In genomic region chr11:77994434-77995362, GRCh38 we compare ENCODE assay signal across 1 cellular context.
TF ChIP-seq lines count a peak whose summit lies in the region.

A gene with protein sequence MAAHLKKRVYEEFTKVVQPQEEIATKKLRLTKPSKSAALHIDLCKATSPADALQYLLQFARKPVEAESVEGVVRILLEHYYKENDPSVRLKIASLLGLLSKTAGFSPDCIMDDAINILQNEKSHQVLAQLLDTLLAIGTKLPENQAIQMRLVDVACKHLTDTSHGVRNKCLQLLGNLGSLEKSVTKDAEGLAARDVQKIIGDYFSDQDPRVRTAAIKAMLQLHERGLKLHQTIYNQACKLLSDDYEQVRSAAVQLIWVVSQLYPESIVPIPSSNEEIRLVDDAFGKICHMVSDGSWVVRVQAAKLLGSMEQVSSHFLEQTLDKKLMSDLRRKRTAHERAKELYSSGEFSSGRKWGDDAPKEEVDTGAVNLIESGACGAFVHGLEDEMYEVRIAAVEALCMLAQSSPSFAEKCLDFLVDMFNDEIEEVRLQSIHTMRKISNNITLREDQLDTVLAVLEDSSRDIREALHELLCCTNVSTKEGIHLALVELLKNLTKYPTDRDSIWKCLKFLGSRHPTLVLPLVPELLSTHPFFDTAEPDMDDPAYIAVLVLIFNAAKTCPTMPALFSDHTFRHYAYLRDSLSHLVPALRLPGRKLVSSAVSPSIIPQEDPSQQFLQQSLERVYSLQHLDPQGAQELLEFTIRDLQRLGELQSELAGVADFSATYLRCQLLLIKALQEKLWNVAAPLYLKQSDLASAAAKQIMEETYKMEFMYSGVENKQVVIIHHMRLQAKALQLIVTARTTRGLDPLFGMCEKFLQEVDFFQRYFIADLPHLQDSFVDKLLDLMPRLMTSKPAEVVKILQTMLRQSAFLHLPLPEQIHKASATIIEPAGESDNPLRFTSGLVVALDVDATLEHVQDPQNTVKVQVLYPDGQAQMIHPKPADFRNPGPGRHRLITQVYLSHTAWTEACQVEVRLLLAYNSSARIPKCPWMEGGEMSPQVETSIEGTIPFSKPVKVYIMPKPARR (minus strand): TSS chr11:77994668. CDS start chr11:77994643, 25 bp downstream.

TF ChIP-seq in K562, 482 proteins besides CTCF, POLR2A, EP300 and RAD21 (continued from another document and continues in another):
- TF ChIP-seq MNT (conservative IDR thresholded peaks at IDR 0.05) = peak; percentile 87 to 93
- TF ChIP-seq KDM1A (IDR thresholded peaks at IDR 0.05) = no peak
- no peak for TF ChIP-seq ZNF121 (CRISPR knock-in tag; conservative IDR thresholded peaks at IDR 0.05)
- peak; percentile 84 to 95 for TF ChIP-seq MAZ (CRISPR knock-in tag; conservative IDR thresholded peaks at IDR 0.05 in 1 of 2, IDR thresholded peaks at IDR 0.05 in 1 of 2)
- no peak for TF ChIP-seq ERF (CRISPR knock-in tag; IDR thresholded peaks at IDR 0.05)
- TF ChIP-seq ZNF146 (CRISPR knock-in tag; IDR thresholded peaks at IDR 0.05; ENCODE audit: unreplicated experiment) = no peak
- TF ChIP-seq IRF9 (tag; IDR thresholded peaks at IDR 0.05) = no peak
- TF ChIP-seq, protein P1, sequence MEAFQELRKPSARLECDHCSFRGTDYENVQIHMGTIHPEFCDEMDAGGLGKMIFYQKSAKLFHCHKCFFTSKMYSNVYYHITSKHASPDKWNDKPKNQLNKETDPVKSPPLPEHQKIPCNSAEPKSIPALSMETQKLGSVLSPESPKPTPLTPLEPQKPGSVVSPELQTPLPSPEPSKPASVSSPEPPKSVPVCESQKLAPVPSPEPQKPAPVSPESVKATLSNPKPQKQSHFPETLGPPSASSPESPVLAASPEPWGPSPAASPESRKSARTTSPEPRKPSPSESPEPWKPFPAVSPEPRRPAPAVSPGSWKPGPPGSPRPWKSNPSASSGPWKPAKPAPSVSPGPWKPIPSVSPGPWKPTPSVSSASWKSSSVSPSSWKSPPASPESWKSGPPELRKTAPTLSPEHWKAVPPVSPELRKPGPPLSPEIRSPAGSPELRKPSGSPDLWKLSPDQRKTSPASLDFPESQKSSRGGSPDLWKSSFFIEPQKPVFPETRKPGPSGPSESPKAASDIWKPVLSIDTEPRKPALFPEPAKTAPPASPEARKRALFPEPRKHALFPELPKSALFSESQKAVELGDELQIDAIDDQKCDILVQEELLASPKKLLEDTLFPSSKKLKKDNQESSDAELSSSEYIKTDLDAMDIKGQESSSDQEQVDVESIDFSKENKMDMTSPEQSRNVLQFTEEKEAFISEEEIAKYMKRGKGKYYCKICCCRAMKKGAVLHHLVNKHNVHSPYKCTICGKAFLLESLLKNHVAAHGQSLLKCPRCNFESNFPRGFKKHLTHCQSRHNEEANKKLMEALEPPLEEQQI (IDR thresholded peaks at IDR 0.05) = peak; percentile 16; the same call in 1 of the 2 replicates
- no peak for TF ChIP-seq ESRRB (CRISPR knock-in tag; IDR thresholded peaks at IDR 0.05; ENCODE audit: borderline replicate concordance)
- no peak for TF ChIP-seq ZNF589 (CRISPR knock-in tag; IDR thresholded peaks at IDR 0.05; ENCODE audit: low read depth)
- no peak for TF ChIP-seq BRD9 (IDR thresholded peaks at IDR 0.05; ENCODE audit: low read depth, partially characterized antibody)
- TF ChIP-seq JUN (IDR thresholded peaks at IDR 0.05; ENCODE audit: borderline replicate concordance, low read depth, low read length) = peak; percentile 9; the same call in 1 of the 2 replicates
- no peak for TF ChIP-seq JUN (CRISPR knock-in tag; IDR thresholded peaks at IDR 0.05; ENCODE audit: borderline replicate concordance)
- TF ChIP-seq, protein P2, sequence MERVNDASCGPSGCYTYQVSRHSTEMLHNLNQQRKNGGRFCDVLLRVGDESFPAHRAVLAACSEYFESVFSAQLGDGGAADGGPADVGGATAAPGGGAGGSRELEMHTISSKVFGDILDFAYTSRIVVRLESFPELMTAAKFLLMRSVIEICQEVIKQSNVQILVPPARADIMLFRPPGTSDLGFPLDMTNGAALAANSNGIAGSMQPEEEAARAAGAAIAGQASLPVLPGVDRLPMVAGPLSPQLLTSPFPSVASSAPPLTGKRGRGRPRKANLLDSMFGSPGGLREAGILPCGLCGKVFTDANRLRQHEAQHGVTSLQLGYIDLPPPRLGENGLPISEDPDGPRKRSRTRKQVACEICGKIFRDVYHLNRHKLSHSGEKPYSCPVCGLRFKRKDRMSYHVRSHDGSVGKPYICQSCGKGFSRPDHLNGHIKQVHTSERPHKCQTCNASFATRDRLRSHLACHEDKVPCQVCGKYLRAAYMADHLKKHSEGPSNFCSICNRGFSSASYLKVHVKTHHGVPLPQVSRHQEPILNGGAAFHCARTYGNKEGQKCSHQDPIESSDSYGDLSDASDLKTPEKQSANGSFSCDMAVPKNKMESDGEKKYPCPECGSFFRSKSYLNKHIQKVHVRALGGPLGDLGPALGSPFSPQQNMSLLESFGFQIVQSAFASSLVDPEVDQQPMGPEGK (CRISPR knock-in tag; IDR thresholded peaks at IDR 0.05; ENCODE audit: borderline replicate concordance) = no peak
- TF ChIP-seq TAF15 (IDR thresholded peaks at IDR 0.05; ENCODE audit: low read depth, low read length) = no peak
- TF ChIP-seq MYNN (IDR thresholded peaks at IDR 0.05) = no peak
- no peak for TF ChIP-seq MYNN (CRISPR knock-in tag; IDR thresholded peaks at IDR 0.05)
- TF ChIP-seq ADNP (tag; IDR thresholded peaks at IDR 0.05) = no peak
- TF ChIP-seq, protein P3, sequence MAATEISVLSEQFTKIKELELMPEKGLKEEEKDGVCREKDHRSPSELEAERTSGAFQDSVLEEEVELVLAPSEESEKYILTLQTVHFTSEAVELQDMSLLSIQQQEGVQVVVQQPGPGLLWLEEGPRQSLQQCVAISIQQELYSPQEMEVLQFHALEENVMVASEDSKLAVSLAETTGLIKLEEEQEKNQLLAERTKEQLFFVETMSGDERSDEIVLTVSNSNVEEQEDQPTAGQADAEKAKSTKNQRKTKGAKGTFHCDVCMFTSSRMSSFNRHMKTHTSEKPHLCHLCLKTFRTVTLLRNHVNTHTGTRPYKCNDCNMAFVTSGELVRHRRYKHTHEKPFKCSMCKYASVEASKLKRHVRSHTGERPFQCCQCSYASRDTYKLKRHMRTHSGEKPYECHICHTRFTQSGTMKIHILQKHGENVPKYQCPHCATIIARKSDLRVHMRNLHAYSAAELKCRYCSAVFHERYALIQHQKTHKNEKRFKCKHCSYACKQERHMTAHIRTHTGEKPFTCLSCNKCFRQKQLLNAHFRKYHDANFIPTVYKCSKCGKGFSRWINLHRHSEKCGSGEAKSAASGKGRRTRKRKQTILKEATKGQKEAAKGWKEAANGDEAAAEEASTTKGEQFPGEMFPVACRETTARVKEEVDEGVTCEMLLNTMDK (IDR thresholded peaks at IDR 0.05; ENCODE audit: borderline replicate concordance, insufficient read depth, low read depth, low read length, poor library complexity, severe bottlenecking) = no peak
- no peak for TF ChIP-seq SRSF1 (IDR thresholded peaks at IDR 0.05; ENCODE audit: low read depth, low read length)
- peak; percentile 69 for TF ChIP-seq BHLHE40 (IDR thresholded peaks at IDR 0.05; ENCODE audit: low read length)
- TF ChIP-seq SNRNP70 (optimal IDR thresholded peaks at IDR 0.05; ENCODE audit: low read depth, low read length) = no peak
- no peak for TF ChIP-seq NR3C1 (CRISPR knock-in tag; IDR thresholded peaks at IDR 0.05)
- no peak for TF ChIP-seq KLF10 (CRISPR knock-in tag; IDR thresholded peaks at IDR 0.05)
- TF ChIP-seq GABPB2 (CRISPR knock-in tag; conservative IDR thresholded peaks at IDR 0.05) = no peak
- TF ChIP-seq ZNF280B (CRISPR knock-in tag; IDR thresholded peaks at IDR 0.05) = no peak
- no peak for TF ChIP-seq CGGBP1 (CRISPR knock-in tag; IDR thresholded peaks at IDR 0.05)
- TF ChIP-seq FOXJ2 (tag; IDR thresholded peaks at IDR 0.05) = peak; percentile 62
- TF ChIP-seq ZNF282 (CRISPR knock-in tag; IDR thresholded peaks at IDR 0.05) = no peak
- TF ChIP-seq SNAPC5 (CRISPR knock-in tag; IDR thresholded peaks at IDR 0.05) = no peak
- TF ChIP-seq IFI16 (CRISPR knock-in tag; IDR thresholded peaks at IDR 0.05) = no peak
- TF ChIP-seq CEBPZ (IDR thresholded peaks at IDR 0.05; ENCODE audit: borderline replicate concordance, low read depth, low read length) = peak; percentile 20; the same call in 1 of the 2 replicates
